26 cellular contexts compared by ENCODE assay signal in genomic region chr3:81696090-81696489, GRCh38.
A peak's percentile ranks its signal among the peaks of the same experiment; 100 is the strongest.
DNase-seq lines count a peak whose midpoint lies in the region; ATAC-seq, FAIRE-seq and TF ChIP-seq lines count a peak whose summit lies in the region.
"Had no signal": no experiment of that assay in that cellular context is flagged by ENCODE, and none has a peak within 500 bp of the region (broad histone marks: within the 10 kb centered on the region; RNA-seq: fewer than 3 reads in every experiment).

No MANE protein-coding gene starts in this region.

- no peak overlapping the region for H3K4me2 ChIP-seq in GM12878 (ENCODE audit: control insufficient read depth, insufficient read depth)
- H3K4me2 ChIP-seq in H9 (ENCODE audit: insufficient read depth, insufficient read length, low read length), result no peak overlapping the region
- H3K4me2 ChIP-seq: BLaER1 had no signal

- no peak overlapping the region for H2BK120ac ChIP-seq in H9 (ENCODE audit: low read depth, low read length, poor library complexity, severe bottlenecking)

- H2BK5ac ChIP-seq in H9 (ENCODE audit: insufficient read length, low read length), result no peak overlapping the region

- POLR2A ChIA-PET in GM12878 (lab: Charles Lee), result no interaction called here

- no peak overlapping the region for H3K56ac ChIP-seq in H9 (ENCODE audit: insufficient read length, low read depth, low read length)

- no peak overlapping the region for H4K91ac ChIP-seq in H9 (ENCODE audit: insufficient read length, low read depth, low read length)

- intact Hi-C loops in GM12878 (cut with micrococcal nuclease; ENCODE audit: unreplicated experiment), result no loop called here
- intact Hi-C loops in kidney (cut with DNase I), result no loop called here
- intact Hi-C loops in activated CD4-positive, alpha-beta T cell treated with anti-CD3 and anti-CD28 coated beads, Interleukin-2, amount 10 ng/mL, durations not matched to agents 24 days and 14 days (cut with micrococcal nuclease), result no loop called here

- TF ChIP-seq EP300 in Ishikawa (IDR thresholded peaks at IDR 0.05; ENCODE audit: borderline replicate concordance), result peak; percentile 79
- no peak for TF ChIP-seq EP300 in GM12878 (IDR thresholded peaks at IDR 0.05; ENCODE audit: borderline replicate concordance in 1 of 2, control insufficient read depth in 1 of 2, low read depth in 2 of 2, low read length in 2 of 2)

- H3K18ac ChIP-seq in H9 (ENCODE audit: insufficient read length, low read depth, low read length), result no peak overlapping the region

- H3K27me3 Mint-ChIP-seq in H9 (ENCODE audit: low read depth), result no peaks in the 10 kb centered on the region
- H3K27me3 Mint-ChIP-seq in activated CD4-positive, alpha-beta T cell treated with anti-CD3 and anti-CD28 coated beads, Interleukin-2, amount 10 ng/mL, durations not matched to agents 24 days and 14 days, result no peaks in the 10 kb centered on the region
- H3K27me3 Mint-ChIP-seq: CD4-positive, alpha-beta memory T cell; CD4-positive, CD25-positive, alpha-beta regulatory T cell; CD8-positive, alpha-beta memory T cell had no signal

- H4K5ac ChIP-seq in H9 (ENCODE audit: insufficient read length, low read depth, low read length), result no peak overlapping the region

- H3K9me3 ChIP-seq in GM12878 (replicated peaks; ENCODE audit: control insufficient read depth, insufficient read depth, low read length) (peaks cover 2% of the 10 kb centered on the region; the same call in 2 of the 3 replicates), kidney (ENCODE audit: control insufficient read depth in 1 of 2, low read length in 2 of 2) (no peaks in the 10 kb centered on the region), H9 (ENCODE audit: control insufficient read depth, low read depth, low read length) (no peaks in the 10 kb centered on the region), small intestine (ENCODE audit: control insufficient read depth, low read depth) (no peaks in the 10 kb centered on the region)
- H3K9me3 ChIP-seq: BE2C, BLaER1 had no signal

- RAD21 ChIA-PET in GM12878 (lab: Charles Lee; ENCODE audit: unreplicated experiment), result interaction anchor here (1.1 to 1.8 kb wide), 2 partner anchors 11 to 64 kb away, joined by 3 read pairs; no protein-coding TSS in a partner anchor

- H2BK15ac ChIP-seq in H9 (ENCODE audit: low read depth, low read length), result no peak overlapping the region

- H3K27ac ChIP-seq in GM12878 (ENCODE audit: control insufficient read depth, insufficient read depth), result no peak overlapping the region
- H3K27ac ChIP-seq in kidney (ENCODE audit: low read depth in 2 of 2, low read length in 2 of 2), result no peak overlapping the region
- H3K27ac ChIP-seq in H9 (ENCODE audit: insufficient read length, low read depth, low read length), result no peak overlapping the region
- H3K27ac ChIP-seq in small intestine (ENCODE audit: low read depth in 1 of 2, low read length in 1 of 2), result no peak overlapping the region
- H3K27ac ChIP-seq: BLaER1 had no signal

- CTCF ChIA-PET in GM12878 (lab: Yijun Ruan, JAX), result interaction anchor here (1.2 to 1.3 kb wide), 2 partner anchors 15 to 66 kb away, joined by 3 to 4 read pairs; no protein-coding TSS in a partner anchor

- H4K20me1 ChIP-seq in GM12878 (ENCODE audit: control insufficient read depth, insufficient read depth) (no peaks in the 10 kb centered on the region), H9 (ENCODE audit: control insufficient read depth, insufficient read depth, insufficient read length) (no peaks in the 10 kb centered on the region)
- H4K20me1 ChIP-seq: BLaER1 had no signal

- H3K79me2 ChIP-seq in GM12878 (ENCODE audit: control insufficient read depth, insufficient read depth, low read length) (no peaks in the 10 kb centered on the region), H9 (ENCODE audit: insufficient read depth, low read length) (no peaks in the 10 kb centered on the region)

- SMC1A ChIA-PET in GM12878 (lab: Charles Lee; ENCODE audit: uncharacterized antibody, unreplicated experiment), result interaction anchor here (0.9 to 1.6 kb wide), 4 partner anchors 9 to 56 kb away, joined by 3 read pairs; no protein-coding TSS in a partner anchor

- in situ Hi-C loops in GM12878 (cut with MboI), result no loop called here

- no peak overlapping the region for H2BK20ac ChIP-seq in H9 (ENCODE audit: low read depth, low read length, poor library complexity, severe bottlenecking)

- H4K8ac ChIP-seq in H9 (replicated peaks; ENCODE audit: insufficient read length, low read depth, low read length), result no peak overlapping the region

- ATAC-seq in GM12878 (no peak), HG03342 (IDR thresholded peaks at IDR 0.05; ENCODE audit: unreplicated experiment) (no peak)

- H3K9me3 Mint-ChIP-seq in H9, result no peaks in the 10 kb centered on the region
- H3K9me3 Mint-ChIP-seq in activated CD4-positive, alpha-beta T cell treated with anti-CD3 and anti-CD28 coated beads, Interleukin-2, amount 10 ng/mL, durations not matched to agents 24 days and 14 days, result no peaks in the 10 kb centered on the region
- H3K9me3 Mint-ChIP-seq: CD4-positive, alpha-beta memory T cell; CD4-positive, CD25-positive, alpha-beta regulatory T cell; CD8-positive, alpha-beta memory T cell had no signal

- 81% methylated on average over 3 of the region's 3 CpGs for WGBS in GM12878 (ENCODE audit: insufficient coverage, insufficient replicate concordance, low lambda C conversion rate, missing lambda C conversion rate)
- WGBS in H9 (ENCODE audit: extremely low coverage, insufficient read length, low lambda C conversion rate), result no CpG with 5 or more reads among the region's 3 CpGs
- 84 to 91% (median 90%) methylated on average over 3 of the region's 3 CpGs for WGBS in small intestine, 3 donors

- no peak overlapping the region for H3K23ac ChIP-seq in H9 (ENCODE audit: insufficient read length, low read depth, low read length)

- no TSS peak for BruUV-seq in GM12878 (replicated peaks; lab: Mats Ljungman, UMichigan)

- no peaks in the 10 kb centered on the region for H3K4me1 ChIP-seq in GM12878 (ENCODE audit: control insufficient read depth, insufficient read depth, low read length)
- no peaks in the 10 kb centered on the region for H3K4me1 ChIP-seq in kidney (ENCODE audit: control insufficient read depth in 1 of 2, insufficient read depth in 1 of 2, low read depth in 1 of 2, low read length in 2 of 2)
- no peaks in the 10 kb centered on the region for H3K4me1 ChIP-seq in H9 (ENCODE audit: insufficient read depth, low read length)
- no peaks in the 10 kb centered on the region for H3K4me1 ChIP-seq in small intestine (ENCODE audit: control insufficient read depth in 2 of 2, insufficient read depth in 1 of 2, low read depth in 1 of 2, low read length in 1 of 2)
- H3K4me1 ChIP-seq: BE2C, BLaER1 had no signal

- TF ChIP-seq POLR2A in GM12878 (IDR thresholded peaks at IDR 0.05; ENCODE audit: low read depth, low read length), result no peak

- H3K4me1 Mint-ChIP-seq in H9, result 0 out of 4 replicates have a peak, but pooled peaks cover 0 to 2% of the 10 kb centered on the region in 2 experiments
- peaks cover 4% of the 10 kb centered on the region for H3K4me1 Mint-ChIP-seq in activated CD4-positive, alpha-beta T cell treated with anti-CD3 and anti-CD28 coated beads, Interleukin-2, amount 10 ng/mL, durations not matched to agents 24 days and 14 days
- H3K4me1 Mint-ChIP-seq: CD4-positive, alpha-beta memory T cell; CD8-positive, alpha-beta memory T cell had no signal

- TF ChIP-seq CTCF in GM12878 (IDR thresholded peaks at IDR 0.05 in 2 of 3, conservative IDR thresholded peaks at IDR 0.05 in 1 of 3; ENCODE audit: control insufficient read depth in 2 of 3, extremely low read depth in 1 of 3, insufficient read depth in 1 of 3, low read depth in 3 of 3, low read length in 3 of 3) (no peak), kidney (IDR thresholded peaks at IDR 0.05; ENCODE audit: borderline replicate concordance, extremely low read depth, insufficient read depth) (no peak), H9 (conservative IDR thresholded peaks at IDR 0.05) (no peak)

- DNase-seq in GM12878 (ENCODE audit: low read depth, low spot score) (no peak), kidney (no peak), retina (peak; percentile 11), H9 (no peak), small intestine (no peak)
- no peak for DNase-seq in activated CD4-positive, alpha-beta T cell treated with anti-CD3 and anti-CD28 coated beads, Interleukin-2, amount 10 ng/mL, durations not matched to agents 24 days and 14 days
- DNase-seq: 8988T; ACHN; BE2C; C1 segment of cervical spinal cord; CD4-positive, alpha-beta memory T cell; CD4-positive, CD25-positive, alpha-beta regulatory T cell; CD8-positive, alpha-beta memory T cell; COR-L47; DMS 273 treated with DMSO at 0.1 percent for 48 hours; DMS153; DMS53; DMS79; DND-41; EL; GDM1 had no signal

- H3K23me2 ChIP-seq in H9 (ENCODE audit: insufficient read length, low read depth, low read length, poor library complexity, severe bottlenecking), result no peaks in the 10 kb centered on the region

- H3K9ac ChIP-seq in GM12878 (ENCODE audit: control insufficient read depth, insufficient read depth, low read length), result no peak overlapping the region
- H3K9ac ChIP-seq in kidney (ENCODE audit: low read length in 2 of 2), result no peak overlapping the region
- no peak overlapping the region for H3K9ac ChIP-seq in H9 (ENCODE audit: extremely low read depth, insufficient read length, low read length)
- H3K9ac ChIP-seq: BLaER1 had no signal

- H3K36me3 Mint-ChIP-seq in H9 (ENCODE audit: insufficient read depth in 1 of 3, low read depth in 3 of 3), result no peaks in the 10 kb centered on the region
- H3K36me3 Mint-ChIP-seq in activated CD4-positive, alpha-beta T cell treated with anti-CD3 and anti-CD28 coated beads, Interleukin-2, amount 10 ng/mL, durations not matched to agents 24 days and 14 days (ENCODE audit: low read depth), result peaks cover 9% of the 10 kb centered on the region

- no peaks in the 10 kb centered on the region for H3K79me1 ChIP-seq in H9 (ENCODE audit: insufficient read depth, low read depth, low read length, poor library complexity, severe bottlenecking)

- H3K4me3 Mint-ChIP-seq in H9, result no peak overlapping the region
- H3K4me3 Mint-ChIP-seq in activated CD4-positive, alpha-beta T cell treated with anti-CD3 and anti-CD28 coated beads, Interleukin-2, amount 10 ng/mL, durations not matched to agents 24 days and 14 days, result no peak overlapping the region
- H3K4me3 Mint-ChIP-seq: CD14-positive monocyte; CD4-positive, alpha-beta memory T cell; CD4-positive, CD25-positive, alpha-beta regulatory T cell; CD8-positive, alpha-beta memory T cell had no signal

- H3K27me3 ChIP-seq in GM12878 (replicated peaks in 1 of 2; ENCODE audit: control insufficient read depth in 2 of 2, insufficient read depth in 2 of 2, low read length in 1 of 2) (no peaks in the 10 kb centered on the region), H9 (ENCODE audit: insufficient read depth, low read length) (no peaks in the 10 kb centered on the region), small intestine (ENCODE audit: control insufficient read depth in 2 of 2, insufficient read depth in 2 of 2, low read length in 2 of 2) (no peaks in the 10 kb centered on the region)
- H3K27me3 ChIP-seq: BE2C, BLaER1 had no signal

- H3K14ac ChIP-seq in H9 (ENCODE audit: insufficient read depth, low read length), result no peak overlapping the region

- H3K36me3 ChIP-seq in GM12878 (ENCODE audit: control insufficient read depth in 2 of 2, insufficient read depth in 2 of 2, low read length in 1 of 2), result no peaks in the 10 kb centered on the region
- no peaks in the 10 kb centered on the region for H3K36me3 ChIP-seq in kidney (ENCODE audit: control insufficient read depth in 1 of 2, insufficient read depth in 2 of 2, low read length in 2 of 2)
- H3K36me3 ChIP-seq in small intestine (ENCODE audit: control insufficient read depth in 2 of 2, insufficient read depth in 2 of 2, low read length in 2 of 2), result no peaks in the 10 kb centered on the region
- H3K36me3 ChIP-seq: BE2C had no signal

- H3T11ph ChIP-seq in H9 (ENCODE audit: low read length), result no peak overlapping the region

- H3K4me3 ChIP-seq in GM12878, result no peak overlapping the region
- no peak overlapping the region for H3K4me3 ChIP-seq in kidney (ENCODE audit: low read length in 2 of 2)
- no peak overlapping the region for H3K4me3 ChIP-seq in small intestine (ENCODE audit: low read depth in 1 of 2, low read length in 2 of 2)
- H3K4me3 ChIP-seq: BLaER1 had no signal

- no peak overlapping the region for H3K27ac Mint-ChIP-seq in H9
- no peak overlapping the region for H3K27ac Mint-ChIP-seq in activated CD4-positive, alpha-beta T cell treated with anti-CD3 and anti-CD28 coated beads, Interleukin-2, amount 10 ng/mL, durations not matched to agents 24 days and 14 days
- H3K27ac Mint-ChIP-seq: CD14-positive monocyte; CD4-positive, alpha-beta memory T cell; CD4-positive, CD25-positive, alpha-beta regulatory T cell had no signal

- no peak overlapping the region for H3K4ac ChIP-seq in H9 (ENCODE audit: low read depth, low read length)

- H2AK5ac ChIP-seq in H9 (ENCODE audit: insufficient read length, low read length), result no peak overlapping the region

- FAIRE-seq in GM12878 (lab: Jason Lieb, UNC) (peak; percentile 13), kidney (lab: Jason Lieb, UNC) (peak; percentile 19), small intestine (lab: Jason Lieb, UNC) (no peak)
- FAIRE-seq: A204.1 had no signal

- 0 out of 2 replicates have a peak, but pooled peaks have one; percentile 5 for TF ChIP-seq RAD21 in Ishikawa (IDR thresholded peaks at IDR 0.05; ENCODE audit: low read depth)
- TF ChIP-seq RAD21 in GM12878 (IDR thresholded peaks at IDR 0.05; ENCODE audit: insufficient read depth, low read depth, low read length), result no peak

- no peak overlapping the region for H2BK12ac ChIP-seq in H9 (ENCODE audit: insufficient read length, low read depth, low read length)

- no peak overlapping the region for H2AFZ ChIP-seq in GM12878 (ENCODE audit: control insufficient read depth, low read depth, low read length)
- no peak overlapping the region for H2AFZ ChIP-seq in H9 (ENCODE audit: low read length)
